In genomic region chr9:90890146-90890545, GRCh38 we compare ENCODE assay signal across 18 cellular contexts.
DNase-seq lines count a peak whose midpoint lies in the region; ATAC-seq and TF ChIP-seq lines count a peak whose summit lies in the region.
"Had no signal": no experiment of that assay in that cellular context is flagged by ENCODE, and none has a peak within 500 bp of the region (broad histone marks: within the 10 kb centered on the region; RNA-seq: fewer than 3 reads in every experiment).

No MANE protein-coding gene starts in this region.

- no peak overlapping the region for H3T11ph ChIP-seq in H9 (ENCODE audit: low read length)

- H3K18ac ChIP-seq in H9 (ENCODE audit: insufficient read length, low read depth, low read length) (no peak overlapping the region), mesendoderm (ENCODE audit: low read length) (no peak overlapping the region)

- H3K56ac ChIP-seq in H9 (ENCODE audit: insufficient read length, low read depth, low read length) (no peak overlapping the region), mesendoderm (ENCODE audit: low read length) (no peak overlapping the region)

- H3K9ac ChIP-seq in H9 (ENCODE audit: extremely low read depth, insufficient read length, low read length) (no peak overlapping the region), mesendoderm (ENCODE audit: low read length) (no peak overlapping the region)
- H3K9ac ChIP-seq: GM23248 had no signal

- H4K5ac ChIP-seq in H9 (ENCODE audit: insufficient read length, low read depth, low read length) = no peak overlapping the region
- H4K5ac ChIP-seq in mesendoderm (ENCODE audit: low read length) = no peak overlapping the region

- in situ Hi-C loops in astrocyte of the spinal cord (cut with HindIII; ENCODE audit: low sequenced_read_pairs) = no loop called here

- H3K27me3 Mint-ChIP-seq in H9 (ENCODE audit: low read depth) = no peaks in the 10 kb centered on the region

- no peaks in the 10 kb centered on the region for H3K79me1 ChIP-seq in H9 (ENCODE audit: insufficient read depth, low read depth, low read length, poor library complexity, severe bottlenecking)
- no peaks in the 10 kb centered on the region for H3K79me1 ChIP-seq in mesendoderm (ENCODE audit: low read length)

- no peak overlapping the region for H2BK5ac ChIP-seq in H9 (ENCODE audit: insufficient read length, low read length)
- no peak overlapping the region for H2BK5ac ChIP-seq in mesendoderm (ENCODE audit: low read length)

- no peak overlapping the region for H3K4ac ChIP-seq in H9 (ENCODE audit: low read depth, low read length)
- H3K4ac ChIP-seq in mesendoderm (ENCODE audit: low read depth, low read length) = no peak overlapping the region

- H2AK5ac ChIP-seq in H9 (ENCODE audit: insufficient read length, low read length) (no peak overlapping the region), mesendoderm (ENCODE audit: low read length) (no peak overlapping the region)

- TF ChIP-seq CTCF in H9 (conservative IDR thresholded peaks at IDR 0.05) = peak; percentile 58
- peak; percentile 9 for TF ChIP-seq CTCF in astrocyte of the spinal cord (IDR thresholded peaks at IDR 0.05; ENCODE audit: low read depth, low read length)

- H3K4me2 ChIP-seq in H9 (ENCODE audit: insufficient read depth, insufficient read length, low read length) (no peak overlapping the region), mesendoderm (ENCODE audit: low read length) (no peak overlapping the region)

- H3K27ac ChIP-seq in H9 (ENCODE audit: insufficient read length, low read depth, low read length) (no peak overlapping the region), mesendoderm (ENCODE audit: low read depth, low read length) (no peak overlapping the region)
- H3K27ac ChIP-seq: GM23248, left ventricle myocardium inferior, uterus had no signal

- H3K4me1 Mint-ChIP-seq in H9 = peaks cover 55 to 60% of the 10 kb centered on the region in 2 experiments
- H3K4me1 Mint-ChIP-seq: activated naive CD8-positive, alpha-beta T cell treated with anti-CD3 and anti-CD28 coated beads, Interleukin-2, amount 10 ng/mL, durations not matched to agents 7 days and 5 days had no signal

- H3K27ac Mint-ChIP-seq in H9 = peak overlapping the region in 2 of 3 experiments; percentile 67 to 81; a peak in 3 of 7 replicates
- H3K27ac Mint-ChIP-seq: activated CD4-positive, alpha-beta memory T cell treated with anti-CD3 and anti-CD28 coated beads for 36 hours; activated naive CD8-positive, alpha-beta T cell treated with anti-CD3 and anti-CD28 coated beads, Interleukin-2, amount 10 ng/mL, durations not matched to agents 7 days and 5 days had no signal

- WGBS in H9 (ENCODE audit: extremely low coverage, insufficient read length, low lambda C conversion rate) = no CpG with 5 or more reads among the region's 9 CpGs
- WGBS in mesendoderm (ENCODE audit: extremely low coverage, insufficient coverage, low lambda C conversion rate) = no CpG with 5 or more reads among the region's 9 CpGs

- H2BK120ac ChIP-seq in H9 (ENCODE audit: low read depth, low read length, poor library complexity, severe bottlenecking) = no peak overlapping the region
- H2BK120ac ChIP-seq in mesendoderm (ENCODE audit: low read depth, low read length) = no peak overlapping the region

- no peak overlapping the region for H4K91ac ChIP-seq in H9 (ENCODE audit: insufficient read length, low read depth, low read length)

- H3K4me3 ChIP-seq in astrocyte of the spinal cord (ENCODE audit: low read depth, low read length) (no peak overlapping the region), mesendoderm (ENCODE audit: low read length) (no peak overlapping the region)
- H3K4me3 ChIP-seq: GM12878, GM23248, left ventricle myocardium inferior, MG63, uterus had no signal

- no peaks in the 10 kb centered on the region for H3K27me3 ChIP-seq in H9 (ENCODE audit: insufficient read depth, low read length)
- H3K27me3 ChIP-seq in mesendoderm (ENCODE audit: insufficient read depth, low read length, poor library complexity) = no peaks in the 10 kb centered on the region
- H3K27me3 ChIP-seq: MG63, uterus had no signal

- H3K14ac ChIP-seq in H9 (ENCODE audit: insufficient read depth, low read length) = no peak overlapping the region

- no peaks in the 10 kb centered on the region for H3K36me3 Mint-ChIP-seq in H9 (ENCODE audit: insufficient read depth in 1 of 3, low read depth in 3 of 3)
- H3K36me3 Mint-ChIP-seq: activated CD4-positive, alpha-beta memory T cell treated with anti-CD3 and anti-CD28 coated beads for 36 hours; activated naive CD8-positive, alpha-beta T cell treated with anti-CD3 and anti-CD28 coated beads, Interleukin-2, amount 10 ng/mL, durations not matched to agents 7 days and 5 days had no signal

- H3K4me1 ChIP-seq in H9 (ENCODE audit: insufficient read depth, low read length) (no peaks in the 10 kb centered on the region; the same call in 1 of the 2 replicates), mesendoderm (ENCODE audit: control insufficient read depth, low read depth, low read length) (peaks cover 5% of the 10 kb centered on the region)
- H3K4me1 ChIP-seq: Caco-2, left ventricle myocardium inferior, uterus had no signal

- ATAC-seq in GM18519 (IDR thresholded peaks at IDR 0.05; ENCODE audit: low FRiP score, unreplicated experiment) (no peak), GM21737 (IDR thresholded peaks at IDR 0.05; ENCODE audit: unreplicated experiment) (no peak), GM21528 (IDR thresholded peaks at IDR 0.05; ENCODE audit: low FRiP score, unreplicated experiment) (no peak)
- ATAC-seq: GM12878 had no signal

- no peaks in the 10 kb centered on the region for H3K23me2 ChIP-seq in H9 (ENCODE audit: insufficient read length, low read depth, low read length, poor library complexity, severe bottlenecking)

- H2BK12ac ChIP-seq in H9 (ENCODE audit: insufficient read length, low read depth, low read length) = no peak overlapping the region

- H3K36me3 ChIP-seq in mesendoderm (ENCODE audit: control insufficient read depth, insufficient read depth, low read length) = no peaks in the 10 kb centered on the region
- H3K36me3 ChIP-seq: left ventricle myocardium inferior, MG63, uterus had no signal

- no peaks in the 10 kb centered on the region for H3K9me3 ChIP-seq in H9 (ENCODE audit: control insufficient read depth, low read depth, low read length)
- H3K9me3 ChIP-seq: Caco-2, MG63 had no signal

- H3K4me3 Mint-ChIP-seq in H9 = peak overlapping the region in 1 of 2 experiments; percentile 62; a peak in 1 of 5 replicates
- H3K4me3 Mint-ChIP-seq: activated CD4-positive, alpha-beta memory T cell treated with anti-CD3 and anti-CD28 coated beads for 36 hours; activated naive CD8-positive, alpha-beta T cell treated with anti-CD3 and anti-CD28 coated beads, Interleukin-2, amount 10 ng/mL, durations not matched to agents 7 days and 5 days had no signal

- H3K9me3 Mint-ChIP-seq in H9 = peaks cover 2 to 5% of the 10 kb centered on the region in 2 experiments; a peak in 3 of 5 replicates
- H3K9me3 Mint-ChIP-seq: activated naive CD8-positive, alpha-beta T cell treated with anti-CD3 and anti-CD28 coated beads, Interleukin-2, amount 10 ng/mL, durations not matched to agents 7 days and 5 days had no signal

- peak; percentile 42 for DNase-seq in 8988T
- DNase-seq in H9 = peak; percentile 55
- no peak for DNase-seq in astrocyte of the spinal cord (ENCODE audit: low read depth, low spot score)
- DNase-seq in mesendoderm = peak; percentile 39
- no peak for DNase-seq in occipital lobe (lab: John Stamatoyannopoulos, UW)
- DNase-seq: activated CD4-positive, alpha-beta memory T cell treated with anti-CD3 and anti-CD28 coated beads for 36 hours; activated naive CD8-positive, alpha-beta T cell treated with anti-CD3 and anti-CD28 coated beads, Interleukin-2, amount 10 ng/mL, durations not matched to agents 7 days and 5 days; GM23248; left ventricle myocardium inferior; MG63; NCI-H1930; NCI-H524 treated with DMSO at 0.1 percent for 48 hours; uterus had no signal

- H2BK15ac ChIP-seq in H9 (ENCODE audit: low read depth, low read length) (no peak overlapping the region), mesendoderm (replicated peaks; ENCODE audit: low read depth) (no peak overlapping the region)

- no peak overlapping the region for H4K8ac ChIP-seq in H9 (replicated peaks; ENCODE audit: insufficient read length, low read depth, low read length)
- no peak overlapping the region for H4K8ac ChIP-seq in mesendoderm (ENCODE audit: low read depth, low read length)

- no peak overlapping the region for H3K23ac ChIP-seq in H9 (ENCODE audit: insufficient read length, low read depth, low read length)
- no peak overlapping the region for H3K23ac ChIP-seq in mesendoderm (ENCODE audit: low read length)

- H3K79me2 ChIP-seq in H9 (ENCODE audit: insufficient read depth, low read length) (no peaks in the 10 kb centered on the region), mesendoderm (ENCODE audit: control insufficient read depth, insufficient read depth, low read length) (no peaks in the 10 kb centered on the region)

- H4K20me1 ChIP-seq in H9 (ENCODE audit: control insufficient read depth, insufficient read depth, insufficient read length) = no peaks in the 10 kb centered on the region

- H2AFZ ChIP-seq in H9 (ENCODE audit: low read length) = no peak overlapping the region
- H2AFZ ChIP-seq: GM23248 had no signal

- no peak overlapping the region for H2BK20ac ChIP-seq in H9 (ENCODE audit: low read depth, low read length, poor library complexity, severe bottlenecking)

Comparison
In these comparisons a context has a peak if more than half of its experiments do, and no peak if none do; other contexts are left out.
1. DNase-seq: peak in 8988T (single experiment), H9 (single experiment) and mesendoderm (single experiment); none in astrocyte of the spinal cord (single experiment) and occipital lobe (single experiment).